11 cellular contexts compared by ENCODE assay signal in genomic region chr6:26534681-26535465, GRCh38. TPM values are rescaled to one million over a fixed set of nuclear protein-coding genes. Genes with fewer than 3 reads are reported as not detected.
A peak's percentile ranks its signal among the peaks of the same experiment; 100 is the strongest.
DNase-seq lines count a peak whose midpoint lies in the region; ATAC-seq and TF ChIP-seq lines count a peak whose summit lies in the region.
"Had no signal": no experiment of that assay in that cellular context is flagged by ENCODE, and none has a peak within 500 bp of the region (broad histone marks: within the 10 kb centered on the region; RNA-seq: fewer than 3 reads in every experiment).

No MANE protein-coding gene starts in this region.

- CTCF ChIA-PET in HEK293 (lab: Yijun Ruan, JAX) = interaction anchor here (0.7 to 1.9 kb wide), 3 partner anchors 22 to 193 kb away, joined by 3 to 6 read pairs (median 3); no protein-coding TSS in a partner anchor

- intact Hi-C loops in breast epithelium (cut with DNase I; ENCODE audit: low total_unique reads) = no loop called here

- no peak overlapping the region for H3K4me3 ChIP-seq in BLaER1 treated with 17β-estradiol and CSF1 and Interleukin-3, amounts not matched to agents 10 nM and 100 nM
- H3K4me3 ChIP-seq in HEK293 (ENCODE audit: low read depth, low read length) (no peak overlapping the region), OCI-LY1 (ENCODE audit: low read depth, low read length, poor library complexity, severe bottlenecking) (peak overlapping the region; percentile 82), breast epithelium (no peak overlapping the region)
- H3K4me3 ChIP-seq: testis had no signal

- peaks cover 12% of the 10 kb centered on the region for H3K79me2 ChIP-seq in OCI-LY1 (ENCODE audit: insufficient read depth, low read length)

- no peak for ATAC-seq in GM21619 (IDR thresholded peaks at IDR 0.05; ENCODE audit: unreplicated experiment)
- no peak for ATAC-seq in HG03095 (IDR thresholded peaks at IDR 0.05; ENCODE audit: unreplicated experiment)

- H3K36me3 ChIP-seq in BLaER1 treated with 17β-estradiol and CSF1 and Interleukin-3, amounts not matched to agents 10 nM and 100 nM = peaks cover 0 to 3% (median 0%) of the 10 kb centered on the region in 11 experiments; a peak in 5 of 22 replicates
- H3K36me3 ChIP-seq in HEK293 (ENCODE audit: control insufficient read depth in 2 of 2, insufficient read depth in 1 of 2, low read length in 2 of 2) (no peaks in the 10 kb centered on the region), OCI-LY1 (ENCODE audit: insufficient read depth, low read length) (no peaks in the 10 kb centered on the region; the same call in 1 of the 2 replicates), breast epithelium (no peaks in the 10 kb centered on the region)

- no peak for TF ChIP-seq POLR2A in breast epithelium (IDR thresholded peaks at IDR 0.05)

- peaks cover 39 to 59% (median 55%) of the 10 kb centered on the region in 10 experiments for H3K4me1 ChIP-seq in BLaER1 treated with 17β-estradiol and CSF1 and Interleukin-3, amounts not matched to agents 10 nM and 100 nM
- H3K4me1 ChIP-seq in HEK293 (ENCODE audit: control insufficient read depth, insufficient read depth, low read length) (peaks cover 5% of the 10 kb centered on the region; the same call in 1 of the 2 replicates), OCI-LY1 (ENCODE audit: insufficient read depth, low read length, severe bottlenecking) (peaks cover 60% of the 10 kb centered on the region), breast epithelium (no peaks in the 10 kb centered on the region)

- peaks cover 0 to 3% (median 0%) of the 10 kb centered on the region in 11 experiments; a peak in 2 of 22 replicates for H4K20me1 ChIP-seq in BLaER1 treated with 17β-estradiol and CSF1 and Interleukin-3, amounts not matched to agents 10 nM and 100 nM
- no peaks in the 10 kb centered on the region for H4K20me1 ChIP-seq in OCI-LY1 (ENCODE audit: insufficient read depth, low read length)

- POLR2A ChIA-PET in HEK293 (lab: Yijun Ruan, JAX) = no interaction called here

- no peaks in the 10 kb centered on the region for H3K27me3 ChIP-seq in BLaER1 treated with 17β-estradiol and CSF1 and Interleukin-3, amounts not matched to agents 10 nM and 100 nM
- no peaks in the 10 kb centered on the region for H3K27me3 ChIP-seq in OCI-LY1 (ENCODE audit: insufficient read depth, low read length)
- H3K27me3 ChIP-seq in breast epithelium = no peaks in the 10 kb centered on the region
- H3K27me3 ChIP-seq: testis had no signal

- peak overlapping the region in 3 of 11 experiments; percentile 51 to 90 (median 89); a peak in 4 of 22 replicates for H3K9ac ChIP-seq in BLaER1 treated with 17β-estradiol and CSF1 and Interleukin-3, amounts not matched to agents 10 nM and 100 nM
- H3K9ac ChIP-seq in OCI-LY1 (ENCODE audit: low read length) = peak overlapping the region; percentile 13; the same call in 1 of the 2 replicates

- DNase-seq in kidney glomerular epithelial cell (lab: John Stamatoyannopoulos, UW) = peak; percentile 95
- DNase-seq in breast epithelium (ENCODE audit: low spot score in 2 of 2) = no peak
- no peak for DNase-seq in NCI-H226
- DNase-seq: kidney, testis had no signal

- H3K9me2 ChIP-seq in OCI-LY1 (ENCODE audit: low read depth, low read length) = no peaks in the 10 kb centered on the region

- H3K9me3 ChIP-seq in BLaER1 treated with 17β-estradiol and CSF1 and Interleukin-3, amounts not matched to agents 10 nM and 100 nM (replicated peaks in 1 of 11) = no peaks in the 10 kb centered on the region
- H3K9me3 ChIP-seq in HEK293 (ENCODE audit: control insufficient read depth, insufficient read depth, low read depth, low read length) (no peaks in the 10 kb centered on the region), OCI-LY1 (ENCODE audit: low read length) (no peaks in the 10 kb centered on the region), breast epithelium (no peaks in the 10 kb centered on the region)
- H3K9me3 ChIP-seq: testis had no signal

- H3K4me2 ChIP-seq in BLaER1 treated with 17β-estradiol and CSF1 and Interleukin-3, amounts not matched to agents 10 nM and 100 nM = peak overlapping the region; percentile 10 to 96 (median 92); a peak in 19 of 22 replicates
- H3K4me2 ChIP-seq in OCI-LY1 (ENCODE audit: low read length) = peak overlapping the region; percentile 98

- peak overlapping the region in 6 of 11 experiments; percentile 8 to 89 (median 37); a peak in 8 of 22 replicates for H3K27ac ChIP-seq in BLaER1 treated with 17β-estradiol and CSF1 and Interleukin-3, amounts not matched to agents 10 nM and 100 nM
- no peak overlapping the region for H3K27ac ChIP-seq in HEK293 (ENCODE audit: extremely low read depth, low read depth, low read length)
- peak overlapping the region; percentile 95 for H3K27ac ChIP-seq in OCI-LY1 (ENCODE audit: low read depth, low read length, poor library complexity, severe bottlenecking)
- H3K27ac ChIP-seq in breast epithelium = no peak overlapping the region
- H3K27ac ChIP-seq: testis had no signal

- H2AFZ ChIP-seq in OCI-LY1 (ENCODE audit: low read length) = peak overlapping the region; percentile 15; the same call in 1 of the 2 replicates

- H3F3A ChIP-seq in OCI-LY1 (ENCODE audit: insufficient read depth, low read length) = peaks cover 8% of the 10 kb centered on the region; the same call in 1 of the 2 replicates

- TF ChIP-seq CTCF in HEK293 (tag by site-specific recombination; IDR thresholded peaks at IDR 0.05) (no peak), OCI-LY1 (IDR thresholded peaks at IDR 0.05; ENCODE audit: low read length) (no peak), breast epithelium (IDR thresholded peaks at IDR 0.05) (no peak)

TF ChIP-seq in HEK293, 187 proteins besides CTCF, POLR2A, EP300 and RAD21 (continues in another document):
- peak; percentile 60 for TF ChIP-seq ZBTB17 (tag by site-specific recombination; IDR thresholded peaks at IDR 0.05)
- no peak for TF ChIP-seq HOXD13 (CRISPR knock-in tag; IDR thresholded peaks at IDR 0.05; ENCODE audit: borderline replicate concordance)
- no peak for TF ChIP-seq ZNF701 (tag by site-specific recombination; IDR thresholded peaks at IDR 0.05)
- TF ChIP-seq IKZF3 (tag by site-specific recombination; IDR thresholded peaks at IDR 0.05) = no peak
- TF ChIP-seq ZNF548 (tag by site-specific recombination; IDR thresholded peaks at IDR 0.05) = no peak
- peak; percentile 94 for TF ChIP-seq PRDM4 (tag by site-specific recombination; IDR thresholded peaks at IDR 0.05)
- peak; percentile 32; the same call in 1 of the 2 replicates for TF ChIP-seq PRDM1 (tag by site-specific recombination; IDR thresholded peaks at IDR 0.05)
- TF ChIP-seq, protein P1, sequence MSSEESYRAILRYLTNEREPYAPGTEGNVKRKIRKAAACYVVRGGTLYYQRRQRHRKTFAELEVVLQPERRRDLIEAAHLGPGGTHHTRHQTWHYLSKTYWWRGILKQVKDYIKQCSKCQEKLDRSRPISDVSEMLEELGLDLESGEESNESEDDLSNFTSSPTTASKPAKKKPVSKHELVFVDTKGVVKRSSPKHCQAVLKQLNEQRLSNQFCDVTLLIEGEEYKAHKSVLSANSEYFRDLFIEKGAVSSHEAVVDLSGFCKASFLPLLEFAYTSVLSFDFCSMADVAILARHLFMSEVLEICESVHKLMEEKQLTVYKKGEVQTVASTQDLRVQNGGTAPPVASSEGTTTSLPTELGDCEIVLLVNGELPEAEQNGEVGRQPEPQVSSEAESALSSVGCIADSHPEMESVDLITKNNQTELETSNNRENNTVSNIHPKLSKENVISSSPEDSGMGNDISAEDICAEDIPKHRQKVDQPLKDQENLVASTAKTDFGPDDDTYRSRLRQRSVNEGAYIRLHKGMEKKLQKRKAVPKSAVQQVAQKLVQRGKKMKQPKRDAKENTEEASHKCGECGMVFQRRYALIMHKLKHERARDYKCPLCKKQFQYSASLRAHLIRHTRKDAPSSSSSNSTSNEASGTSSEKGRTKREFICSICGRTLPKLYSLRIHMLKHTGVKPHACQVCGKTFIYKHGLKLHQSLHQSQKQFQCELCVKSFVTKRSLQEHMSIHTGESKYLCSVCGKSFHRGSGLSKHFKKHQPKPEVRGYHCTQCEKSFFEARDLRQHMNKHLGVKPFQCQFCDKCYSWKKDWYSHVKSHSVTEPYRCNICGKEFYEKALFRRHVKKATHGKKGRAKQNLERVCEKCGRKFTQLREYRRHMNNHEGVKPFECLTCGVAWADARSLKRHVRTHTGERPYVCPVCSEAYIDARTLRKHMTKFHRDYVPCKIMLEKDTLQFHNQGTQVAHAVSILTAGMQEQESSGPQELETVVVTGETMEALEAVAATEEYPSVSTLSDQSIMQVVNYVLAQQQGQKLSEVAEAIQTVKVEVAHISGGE (tag by site-specific recombination; conservative IDR thresholded peaks at IDR 0.05; ENCODE audit: low read depth) = no peak
- TF ChIP-seq PRDM6 (tag by site-specific recombination; IDR thresholded peaks at IDR 0.05) = 0 out of 2 replicates have a peak, but pooled peaks have one; percentile 43

RNA-seq across cellular contexts. Expression of gene HMGN4, which starts 3.3 kb away (rescaled TPM):
- total RNA-seq in breast epithelium = 10 to 100 TPM; 57.0 to 96.6 (median 82.6) TPM

RNA-seq across cellular contexts. Expression of gene BTN1A1, which starts 34.8 kb away (rescaled TPM):
- total RNA-seq in breast epithelium = not detected
- total RNA-seq: activated T-helper 1 cell treated with anti-CD3 and anti-CD28 coated beads, Interleukin-12 subunit alpha, Interleukin-12 subunit beta, Interleukin-2, Interleukin-4 antibody, amounts not matched to agents 30 ng/mL and 10 ng/mL and 1 ng/mL, durations not matched to agents 14 hours and 24 hours and 36 hours had no signal

Comparison
In these comparisons a context has a peak if more than half of its experiments do, and no peak if none do; other contexts are left out.
1. H3K27ac ChIP-seq: peak in BLaER1 treated with 17β-estradiol and CSF1 and Interleukin-3, amounts not matched to agents 10 nM and 100 nM (6 of 11) and OCI-LY1 (single experiment); none in HEK293 (single experiment) and breast epithelium (0 of 2).